In genomic region chr20:34500823-34501222, GRCh38 we compare ENCODE assay signal across 2 cellular contexts.
TF ChIP-seq lines count a peak whose summit lies in the region.

No MANE protein-coding gene starts in this region.

TF ChIP-seq in HepG2, 621 proteins besides CTCF, POLR2A, EP300 and RAD21:
- TF ChIP-seq ZFP1 (CRISPR knock-in tag; IDR thresholded peaks at IDR 0.05): peak; percentile 74; the same call in 1 of the 2 replicates
- TF ChIP-seq FOXK2 (IDR thresholded peaks at IDR 0.05): no peak

TF ChIP-seq in HEK293, 187 proteins besides CTCF, POLR2A, EP300 and RAD21:
- TF ChIP-seq ZNF174 (tag by site-specific recombination; IDR thresholded peaks at IDR 0.05) (no peak), SETDB1 (IDR thresholded peaks at IDR 0.05; ENCODE audit: insufficient read length, low read length) (peak; percentile 73)
TF ChIP-seq in HEK293: peak in this region for 1.
